Comparison of ENCODE assay signal across 8 cellular contexts in genomic region chr3:198082226-198082625, GRCh38.
DNase-seq lines count a peak whose midpoint lies in the region; ATAC-seq and TF ChIP-seq lines count a peak whose summit lies in the region.
"Not testable (repeated sequence)": the region's sequence is repeated elsewhere in the genome, so short reads cannot be mapped to it uniquely, and the experiment has no call there.

No MANE protein-coding gene starts in this region.

- DNase-seq in CD4-positive, CD25-positive, alpha-beta regulatory T cell; GM23338 (ENCODE audit: low spot score); WTC11 (ENCODE audit: low spot score); activated T-helper 1 cell treated with anti-CD3 and anti-CD28 coated beads, Interleukin-12 subunit alpha, Interleukin-12 subunit beta, Interleukin-2, Interleukin-4 antibody, amounts not matched to agents 30 ng/mL and 10 ng/mL and 1 ng/mL, durations not matched to agents 14 hours and 24 hours and 36 hours (ENCODE audit: low spot score); activated naive CD8-positive, alpha-beta T cell treated with anti-CD3 and anti-CD28 coated beads, Interleukin-2, amount 50 U/mL, for 24 hours; memory B cell (ENCODE audit: low spot score in 2 of 2): not testable (repeated sequence)

- not testable (repeated sequence) for H3K27ac ChIP-seq in CD4-positive, CD25-positive, alpha-beta regulatory T cell (ENCODE audit: insufficient read depth, low read length, poor library complexity, severe bottlenecking); GM23338 (ENCODE audit: low read depth)

- H3K4me1 ChIP-seq in CD4-positive, CD25-positive, alpha-beta regulatory T cell (ENCODE audit: control insufficient read depth, insufficient read depth, low read length, poor library complexity, severe bottlenecking), result peaks cover 18% of the 10 kb centered on the region
- H3K4me1 ChIP-seq in GM23338 (ENCODE audit: insufficient read depth), result not testable (repeated sequence)

- H3K4me3 Mint-ChIP-seq in CD4-positive, CD25-positive, alpha-beta regulatory T cell, result peak overlapping the region in 3 of 4 donors; percentile 48 to 87 (median 83)
- H3K4me3 Mint-ChIP-seq in GM23338 (peak overlapping the region; percentile 61; the same call in 2 of the 3 replicates), WTC11 (peak overlapping the region; percentile 50), memory B cell (peak overlapping the region; percentile 44), nephron (peak overlapping the region in 2 of 3 experiments; percentile 27 to 43)
- peak overlapping the region; percentile 45 for H3K4me3 Mint-ChIP-seq in activated T-helper 1 cell treated with anti-CD3 and anti-CD28 coated beads, Interleukin-12 subunit alpha, Interleukin-12 subunit beta, Interleukin-2, Interleukin-4 antibody, amounts not matched to agents 30 ng/mL and 10 ng/mL and 1 ng/mL, durations not matched to agents 14 hours and 24 hours and 36 hours
- peak overlapping the region; percentile 46 for H3K4me3 Mint-ChIP-seq in activated naive CD8-positive, alpha-beta T cell treated with anti-CD3 and anti-CD28 coated beads, Interleukin-2, amount 50 U/mL, for 24 hours
- peak overlapping the region; percentile 58 for H3K4me3 Mint-ChIP-seq in stimulated activated naive CD8-positive, alpha-beta T cell treated with anti-CD3 and anti-CD28 coated beads, Interleukin-15, Interleukin-2, amounts not matched to agents 100 ng/mL and 50 ng/mL, for 24 hours

- not testable (repeated sequence) for H3K4me1 Mint-ChIP-seq in CD4-positive, CD25-positive, alpha-beta regulatory T cell; GM23338; WTC11; activated T-helper 1 cell treated with anti-CD3 and anti-CD28 coated beads, Interleukin-12 subunit alpha, Interleukin-12 subunit beta, Interleukin-2, Interleukin-4 antibody, amounts not matched to agents 30 ng/mL and 10 ng/mL and 1 ng/mL, durations not matched to agents 14 hours and 24 hours and 36 hours (ENCODE audit: low read depth); memory B cell; nephron
- peaks cover 15% of the 10 kb centered on the region for H3K4me1 Mint-ChIP-seq in activated naive CD8-positive, alpha-beta T cell treated with anti-CD3 and anti-CD28 coated beads, Interleukin-2, amount 50 U/mL, for 24 hours
- peaks cover 12% of the 10 kb centered on the region for H3K4me1 Mint-ChIP-seq in stimulated activated naive CD8-positive, alpha-beta T cell treated with anti-CD3 and anti-CD28 coated beads, Interleukin-15, Interleukin-2, amounts not matched to agents 100 ng/mL and 50 ng/mL, for 24 hours (ENCODE audit: low read depth)

- H3K9me3 ChIP-seq in CD4-positive, CD25-positive, alpha-beta regulatory T cell (ENCODE audit: control insufficient read depth in 2 of 2, low read length in 2 of 2), result not testable (repeated sequence)

- intact Hi-C loops in activated T-helper 1 cell treated with anti-CD3 and anti-CD28 coated beads, Interleukin-12 subunit alpha, Interleukin-12 subunit beta, Interleukin-2, Interleukin-4 antibody, amounts not matched to agents 30 ng/mL and 10 ng/mL and 1 ng/mL, durations not matched to agents 14 hours and 24 hours and 36 hours (cut with micrococcal nuclease), result not testable (repeated sequence)

- H3K9me3 Mint-ChIP-seq in CD4-positive, CD25-positive, alpha-beta regulatory T cell; GM23338; WTC11; activated T-helper 1 cell treated with anti-CD3 and anti-CD28 coated beads, Interleukin-12 subunit alpha, Interleukin-12 subunit beta, Interleukin-2, Interleukin-4 antibody, amounts not matched to agents 30 ng/mL and 10 ng/mL and 1 ng/mL, durations not matched to agents 14 hours and 24 hours and 36 hours; activated naive CD8-positive, alpha-beta T cell treated with anti-CD3 and anti-CD28 coated beads, Interleukin-2, amount 50 U/mL, for 24 hours; memory B cell; nephron; stimulated activated naive CD8-positive, alpha-beta T cell treated with anti-CD3 and anti-CD28 coated beads, Interleukin-15, Interleukin-2, amounts not matched to agents 100 ng/mL and 50 ng/mL, for 24 hours: not testable (repeated sequence)

- H3K4me2 ChIP-seq in GM23338, result not testable (repeated sequence)

- POLR2A ChIA-PET in WTC11 (lab: Charles Lee), result not testable (repeated sequence)

- not testable (repeated sequence) for H3K36me3 ChIP-seq in CD4-positive, CD25-positive, alpha-beta regulatory T cell (ENCODE audit: control insufficient read depth, insufficient read depth, low read length); GM23338 (ENCODE audit: insufficient read depth)

- not testable (repeated sequence) for H3K27ac Mint-ChIP-seq in CD4-positive, CD25-positive, alpha-beta regulatory T cell; GM23338; WTC11; activated T-helper 1 cell treated with anti-CD3 and anti-CD28 coated beads, Interleukin-12 subunit alpha, Interleukin-12 subunit beta, Interleukin-2, Interleukin-4 antibody, amounts not matched to agents 30 ng/mL and 10 ng/mL and 1 ng/mL, durations not matched to agents 14 hours and 24 hours and 36 hours; activated naive CD8-positive, alpha-beta T cell treated with anti-CD3 and anti-CD28 coated beads, Interleukin-2, amount 50 U/mL, for 24 hours; memory B cell; nephron; stimulated activated naive CD8-positive, alpha-beta T cell treated with anti-CD3 and anti-CD28 coated beads, Interleukin-15, Interleukin-2, amounts not matched to agents 100 ng/mL and 50 ng/mL, for 24 hours

- H3F3A ChIP-seq in GM23338 (replicated peaks; ENCODE audit: low read depth), result not testable (repeated sequence)

- not testable (repeated sequence) for H3K79me2 ChIP-seq in GM23338 (replicated peaks; ENCODE audit: insufficient read depth)

- TF ChIP-seq CTCF in GM23338 (conservative IDR thresholded peaks at IDR 0.05; ENCODE audit: low read depth in 2 of 2); WTC11 (IDR thresholded peaks at IDR 0.05); nephron (IDR thresholded peaks at IDR 0.05; ENCODE audit: unreplicated experiment in 3 of 3): not testable (repeated sequence)

- peaks cover 42% of the 10 kb centered on the region for H3K27me3 Mint-ChIP-seq in CD4-positive, CD25-positive, alpha-beta regulatory T cell
- H3K27me3 Mint-ChIP-seq in GM23338 (ENCODE audit: insufficient read depth, low read depth, poor library complexity), result peaks cover 44% of the 10 kb centered on the region
- H3K27me3 Mint-ChIP-seq in WTC11 (ENCODE audit: low read depth), result peaks cover 84% of the 10 kb centered on the region
- H3K27me3 Mint-ChIP-seq in activated T-helper 1 cell treated with anti-CD3 and anti-CD28 coated beads, Interleukin-12 subunit alpha, Interleukin-12 subunit beta, Interleukin-2, Interleukin-4 antibody, amounts not matched to agents 30 ng/mL and 10 ng/mL and 1 ng/mL, durations not matched to agents 14 hours and 24 hours and 36 hours (ENCODE audit: insufficient read depth), result peaks cover 62% of the 10 kb centered on the region
- peaks cover 45% of the 10 kb centered on the region for H3K27me3 Mint-ChIP-seq in activated naive CD8-positive, alpha-beta T cell treated with anti-CD3 and anti-CD28 coated beads, Interleukin-2, amount 50 U/mL, for 24 hours
- not testable (repeated sequence) for H3K27me3 Mint-ChIP-seq in memory B cell
- H3K27me3 Mint-ChIP-seq in nephron (ENCODE audit: low read depth), result peaks cover 86% of the 10 kb centered on the region
- H3K27me3 Mint-ChIP-seq in stimulated activated naive CD8-positive, alpha-beta T cell treated with anti-CD3 and anti-CD28 coated beads, Interleukin-15, Interleukin-2, amounts not matched to agents 100 ng/mL and 50 ng/mL, for 24 hours, result peaks cover 54% of the 10 kb centered on the region

- H2AFZ ChIP-seq in GM23338, result not testable (repeated sequence)

- not testable (repeated sequence) for ATAC-seq in CD4-positive, CD25-positive, alpha-beta regulatory T cell (ENCODE audit: low read depth in 2 of 2); GM23338; WTC11; activated naive CD8-positive, alpha-beta T cell treated with anti-CD3 and anti-CD28 coated beads, Interleukin-2, amount 50 U/mL, for 24 hours; memory B cell (ENCODE audit: low read depth)

- H3K4me3 ChIP-seq in CD4-positive, CD25-positive, alpha-beta regulatory T cell (ENCODE audit: low read depth, low read length); GM23338: not testable (repeated sequence)

- CTCF ChIA-PET in WTC11 (lab: Charles Lee), result interaction anchor here (2.4 kb wide), 1 partner anchor 32 kb away, joined by 22 read pairs; no protein-coding TSS in a partner anchor

- H3K36me3 Mint-ChIP-seq in CD4-positive, CD25-positive, alpha-beta regulatory T cell; GM23338 (ENCODE audit: low read depth); WTC11; activated T-helper 1 cell treated with anti-CD3 and anti-CD28 coated beads, Interleukin-12 subunit alpha, Interleukin-12 subunit beta, Interleukin-2, Interleukin-4 antibody, amounts not matched to agents 30 ng/mL and 10 ng/mL and 1 ng/mL, durations not matched to agents 14 hours and 24 hours and 36 hours (ENCODE audit: low read depth); activated naive CD8-positive, alpha-beta T cell treated with anti-CD3 and anti-CD28 coated beads, Interleukin-2, amount 50 U/mL, for 24 hours (ENCODE audit: low read depth); memory B cell; nephron (ENCODE audit: low read depth); stimulated activated naive CD8-positive, alpha-beta T cell treated with anti-CD3 and anti-CD28 coated beads, Interleukin-15, Interleukin-2, amounts not matched to agents 100 ng/mL and 50 ng/mL, for 24 hours (ENCODE audit: low read depth): not testable (repeated sequence)

- not testable (repeated sequence) for H4K20me1 ChIP-seq in GM23338 (replicated peaks; ENCODE audit: insufficient read depth)

- H3K27me3 ChIP-seq in CD4-positive, CD25-positive, alpha-beta regulatory T cell (ENCODE audit: control insufficient read depth, insufficient read depth, low read length), result peaks cover 29% of the 10 kb centered on the region
- H3K27me3 ChIP-seq in GM23338 (ENCODE audit: insufficient read depth), result peaks cover 93% of the 10 kb centered on the region

- not testable (repeated sequence) for H3K9me2 ChIP-seq in GM23338 (ENCODE audit: insufficient read depth)
